9 cellular contexts compared by ENCODE assay signal in the genomic region with DNA sequence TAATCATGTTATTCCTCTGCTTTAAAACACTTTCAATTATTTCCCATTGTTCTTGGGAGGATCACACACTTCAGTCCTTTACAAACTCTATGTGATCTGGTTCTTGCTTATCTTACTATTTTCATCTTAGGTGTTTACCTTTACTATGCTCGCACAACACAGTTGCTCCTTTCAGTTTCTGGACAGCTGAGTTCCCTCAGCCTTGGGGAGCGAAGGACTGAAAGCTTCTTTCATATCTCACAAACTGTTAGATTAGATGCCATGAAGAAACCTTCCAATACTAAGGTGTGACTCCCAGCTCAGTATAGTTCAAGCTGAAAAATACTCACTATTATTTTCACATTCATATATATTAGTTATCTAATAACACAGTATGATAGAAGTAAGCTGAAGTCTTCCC.
DNase-seq lines count a peak whose midpoint lies in the region; ATAC-seq, FAIRE-seq and TF ChIP-seq lines count a peak whose summit lies in the region.
"Had no signal": no experiment of that assay in that cellular context is flagged by ENCODE, and none has a peak within 500 bp of the region (broad histone marks: within the 10 kb centered on the region; RNA-seq: fewer than 3 reads in every experiment).

No MANE protein-coding gene starts in this region.

- H3K79me2 ChIP-seq in K562 (ENCODE audit: control insufficient read depth, insufficient read depth, low read length) (peaks cover 76% of the 10 kb centered on the region), trophoblast cell (ENCODE audit: control insufficient read depth, insufficient read depth, low read length, poor library complexity) (no peaks in the 10 kb centered on the region)

- POLR2A ChIA-PET in K562 (lab: Yijun Ruan, JAX), result interaction anchor here (1.0 to 1.4 kb wide), 4 partner anchors 9 to 226 kb away, joined by 3 to 10 read pairs (median 3); no protein-coding TSS in a partner anchor

- no peak overlapping the region for H3K18ac ChIP-seq in trophoblast cell (ENCODE audit: low read length)

- intact Hi-C loops in K562 (cut with micrococcal nuclease), result loop anchor here (1.0 to 10.0 kb wide), 5 partner anchors 117 to 487 kb away; a partner anchor contains a TSS

- DNase-seq in GM12864 (ENCODE audit: low read depth) (peak; percentile 74), K562 (ENCODE audit: extremely low read depth in 1 of 4, low spot score in 3 of 4) (no peak), trophoblast cell (no peak), NCI-H2227 treated with DMSO at 0.1 percent for 48 hours (lab: John Stamatoyannopoulos, UW) (no peak), tibial nerve (ENCODE audit: low spot score in 2 of 2) (no peak), Kasumi-1 (lab: John Stamatoyannopoulos, UW) (no peak)
- DNase-seq: activated CD8-positive, alpha-beta memory T cell treated with anti-CD3 and anti-CD28 coated beads for 24 hours had no signal

- H3K4me3 ChIP-seq in GM12864 (ENCODE audit: low read depth, low read length), result no peak overlapping the region
- H3K4me3 ChIP-seq in K562, result no peak overlapping the region
- no peak overlapping the region for H3K4me3 ChIP-seq in trophoblast cell (ENCODE audit: low read depth, low read length)
- no peak overlapping the region for H3K4me3 ChIP-seq in tibial nerve

- no peak overlapping the region for H4K12ac ChIP-seq in trophoblast cell (ENCODE audit: low read depth, low read length)

- TF ChIP-seq EP300 in K562 (IDR thresholded peaks at IDR 0.05; ENCODE audit: low read length), result no peak
- no peak for TF ChIP-seq EP300 in tibial nerve (IDR thresholded peaks at IDR 0.05)

- in situ Hi-C loops in K562 (cut with MboI), result loop anchor here (5.0 to 25.0 kb wide), 2 partner anchors 214 to 494 kb away; a partner anchor contains a TSS

- no peak overlapping the region for H2BK5ac ChIP-seq in trophoblast cell (ENCODE audit: low read depth, low read length, poor library complexity)

- no peak overlapping the region for H3K9ac ChIP-seq in K562 (ENCODE audit: insufficient read depth in 1 of 2, low read depth in 2 of 2, low read length in 2 of 2)
- H3K9ac ChIP-seq in trophoblast cell (ENCODE audit: low read length), result no peak overlapping the region

- no peak overlapping the region for H3K4ac ChIP-seq in trophoblast cell (ENCODE audit: low read depth, low read length)

- H4K20me1 ChIP-seq in K562 (replicated peaks; ENCODE audit: control insufficient read depth, insufficient read depth, low read length), result no peaks in the 10 kb centered on the region

- peaks cover 17% of the 10 kb centered on the region for H3K36me3 ChIP-seq in K562 (ENCODE audit: control insufficient read depth, insufficient read depth, low read length)
- H3K36me3 ChIP-seq in trophoblast cell (ENCODE audit: control insufficient read depth in 1 of 2, insufficient read depth in 2 of 2, low read length in 2 of 2), result peaks cover 2% of the 10 kb centered on the region in 2 experiments
- peaks cover 0 to 13% (median 8%) of the 10 kb centered on the region in 3 donors for H3K36me3 ChIP-seq in tibial nerve

- no peak overlapping the region for H3K23ac ChIP-seq in trophoblast cell (ENCODE audit: low read length)

- H3K4me1 ChIP-seq in K562 (replicated peaks in 1 of 2; ENCODE audit: control insufficient read depth in 2 of 2, insufficient read depth in 2 of 2, low read length in 2 of 2) (peaks cover 10 to 68% of the 10 kb centered on the region in 2 experiments), trophoblast cell (ENCODE audit: control insufficient read depth in 1 of 2, insufficient read depth in 2 of 2, low read length in 2 of 2) (peaks cover 0 to 3% of the 10 kb centered on the region in 2 experiments), tibial nerve (peaks cover 0 to 61% (median 26%) of the 10 kb centered on the region in 4 donors)

- TF ChIP-seq POLR2A in K562 (conservative IDR thresholded peaks at IDR 0.05), result no peak
- TF ChIP-seq POLR2A in tibial nerve (IDR thresholded peaks at IDR 0.05), result no peak

- H3K27me3 ChIP-seq in K562 (ENCODE audit: control insufficient read depth in 2 of 2, insufficient read depth in 2 of 2, low read length in 2 of 2) (no peaks in the 10 kb centered on the region), trophoblast cell (ENCODE audit: insufficient read depth, low read length) (no peaks in the 10 kb centered on the region), tibial nerve (no peaks in the 10 kb centered on the region)

- CTCF ChIA-PET in K562 (lab: Yijun Ruan, JAX; ENCODE audit: low intra/inter-chr PET ratio), result interaction anchor here (0.6 kb wide), 1 partner anchor 391 kb away, joined by 3 read pairs; no protein-coding TSS in a partner anchor

- H2BK12ac ChIP-seq in trophoblast cell (ENCODE audit: low read length), result no peak overlapping the region

- BruUV-seq in K562 (replicated peaks; lab: Mats Ljungman, UMichigan), result no TSS peak

- no peak overlapping the region for H2AK5ac ChIP-seq in trophoblast cell (ENCODE audit: low read length)

- H3K9me1 ChIP-seq in K562 (ENCODE audit: control insufficient read depth, insufficient read depth, low read length), result no peaks in the 10 kb centered on the region

- FAIRE-seq in K562 (lab: Jason Lieb, UNC), result no peak

- ATAC-seq in GM21367 (IDR thresholded peaks at IDR 0.05; ENCODE audit: unreplicated experiment), result peak; percentile 59
- peak; percentile 60 for ATAC-seq in HG03354 (IDR thresholded peaks at IDR 0.05; ENCODE audit: poor library complexity, severe bottlenecking, unreplicated experiment)
- no peak for ATAC-seq in K562

- no peaks in the 10 kb centered on the region for H3K79me1 ChIP-seq in trophoblast cell (ENCODE audit: low read length)

- H3K4me2 ChIP-seq in K562 (ENCODE audit: insufficient read depth, low read length) (no peak overlapping the region), trophoblast cell (ENCODE audit: low read length) (no peak overlapping the region)

- TF ChIP-seq CTCF in GM12864 (IDR thresholded peaks at IDR 0.05; ENCODE audit: low read depth, low read length, missing control alignments) (no peak), K562 (IDR thresholded peaks at IDR 0.05 in 2 of 3, conservative IDR thresholded peaks at IDR 0.05 in 1 of 3; ENCODE audit: insufficient read depth in 2 of 3, low read depth in 1 of 3, low read length in 3 of 3) (no peak), tibial nerve (IDR thresholded peaks at IDR 0.05) (no peak)

- H4K91ac ChIP-seq in trophoblast cell (ENCODE audit: low read depth, low read length), result no peak overlapping the region

- H2AFZ ChIP-seq in K562 (ENCODE audit: low read depth, low read length), result no peak overlapping the region
- H2AFZ ChIP-seq in trophoblast cell (ENCODE audit: insufficient read depth, low read length, poor library complexity), result no peak overlapping the region

- H4K8ac ChIP-seq in trophoblast cell (ENCODE audit: low read depth, low read length), result no peak overlapping the region

- TF ChIP-seq RAD21 in K562 (CRISPR knock-in tag; conservative IDR thresholded peaks at IDR 0.05 in 1 of 2, IDR thresholded peaks at IDR 0.05 in 1 of 2), result no peak

- no peak overlapping the region for H2BK120ac ChIP-seq in trophoblast cell (ENCODE audit: insufficient read depth, low read length, poor library complexity)

- no peak overlapping the region for H3K14ac ChIP-seq in trophoblast cell (ENCODE audit: low read length)

- no peaks in the 10 kb centered on the region for H3K9me3 ChIP-seq in K562 (replicated peaks; ENCODE audit: control insufficient read depth, insufficient read depth, low read depth, low read length)
- no peaks in the 10 kb centered on the region for H3K9me3 ChIP-seq in trophoblast cell (ENCODE audit: insufficient read depth, low read depth, low read length)
- no peaks in the 10 kb centered on the region for H3K9me3 ChIP-seq in tibial nerve

- WGBS in K562 (ENCODE audit: insufficient coverage, low coverage, missing lambda C conversion rate), result 55% methylated on average over 2 of the region's 2 CpGs
- no CpG with 5 or more reads among the region's 2 CpGs for WGBS in trophoblast cell (ENCODE audit: extremely low coverage, insufficient coverage, insufficient read length)
- 91 to 98% methylated on average over 2 of the region's 2 CpGs for WGBS in tibial nerve, 2 donors

- H3K27ac ChIP-seq in K562 (ENCODE audit: extremely low read depth, low read depth, low read length), result 0 out of 3 replicates have a peak overlapping the region, but pooled peaks have one; percentile 3
- H3K27ac ChIP-seq in trophoblast cell (ENCODE audit: low read depth, low read length), result no peak overlapping the region
- no peak overlapping the region for H3K27ac ChIP-seq in tibial nerve

TF ChIP-seq in K562, 482 proteins besides CTCF, POLR2A, EP300 and RAD21:
- TF ChIP-seq POLR2H (tag; IDR thresholded peaks at IDR 0.05; ENCODE audit: low read depth) (0 out of 2 replicates have a peak, but pooled peaks have one; percentile 13), SRSF3 (IDR thresholded peaks at IDR 0.05; ENCODE audit: insufficient read depth, low read length) (no peak), ZNF12 (CRISPR knock-in tag; IDR thresholded peaks at IDR 0.05) (no peak)
